12 cellular contexts compared by ENCODE assay signal in genomic region chr6:158050107-158050735, GRCh38.
"Had no signal": no experiment of that assay in that cellular context is flagged by ENCODE, and none has a peak within 500 bp of the region (broad histone marks: within the 10 kb centered on the region; RNA-seq: fewer than 3 reads in every experiment).

No MANE protein-coding gene starts in this region.

- H3K9me3 ChIP-seq: adrenal gland, uterus had no signal

- H3K4me1 ChIP-seq: uterus had no signal

- H3K27ac Mint-ChIP-seq: activated CD4-positive, alpha-beta memory T cell treated with anti-CD3 and anti-CD28 coated beads, Interleukin-2, amount 10 ng/mL, durations not matched to agents 7 days and 5 days; activated naive CD4-positive, alpha-beta T cell treated with anti-CD3 and anti-CD28 coated beads, Interleukin-2, amount 10 ng/mL, durations not matched to agents 7 days and 5 days; nephron progenitor cell; T-cell had no signal

- H3K27me3 ChIP-seq: adrenal gland, uterus had no signal

- H3K4me3 ChIP-seq: adrenal gland, uterus had no signal

- H3K36me3 ChIP-seq: adrenal gland, uterus had no signal

- ATAC-seq: left colon, T-cell had no signal

- H3K4me3 Mint-ChIP-seq: activated CD4-positive, alpha-beta memory T cell treated with anti-CD3 and anti-CD28 coated beads, Interleukin-2, amount 10 ng/mL, durations not matched to agents 7 days and 5 days; activated naive CD4-positive, alpha-beta T cell treated with anti-CD3 and anti-CD28 coated beads, Interleukin-2, amount 10 ng/mL, durations not matched to agents 7 days and 5 days; nephron progenitor cell; T-cell had no signal

- H3K27ac ChIP-seq: adrenal gland, uterus, VCaP had no signal

- H3K27me3 Mint-ChIP-seq: activated CD4-positive, alpha-beta memory T cell treated with anti-CD3 and anti-CD28 coated beads, Interleukin-2, amount 10 ng/mL, durations not matched to agents 7 days and 5 days; activated naive CD4-positive, alpha-beta T cell treated with anti-CD3 and anti-CD28 coated beads, Interleukin-2, amount 10 ng/mL, durations not matched to agents 7 days and 5 days; T-cell had no signal

- H3K9me3 Mint-ChIP-seq: activated CD4-positive, alpha-beta memory T cell treated with anti-CD3 and anti-CD28 coated beads, Interleukin-2, amount 10 ng/mL, durations not matched to agents 7 days and 5 days; activated naive CD4-positive, alpha-beta T cell treated with anti-CD3 and anti-CD28 coated beads, Interleukin-2, amount 10 ng/mL, durations not matched to agents 7 days and 5 days; T-cell had no signal

- DNase-seq: activated CD4-positive, alpha-beta memory T cell treated with anti-CD3 and anti-CD28 coated beads, Interleukin-2, amount 10 ng/mL, durations not matched to agents 7 days and 5 days; activated naive CD4-positive, alpha-beta T cell treated with anti-CD3 and anti-CD28 coated beads, Interleukin-2, amount 10 ng/mL, durations not matched to agents 7 days and 5 days; adrenal gland; central memory CD4-positive, alpha-beta T cell; cortex of kidney; effector memory CD4-positive, alpha-beta T cell; hypothalamus; left colon; nephron progenitor cell; T-cell; uterus had no signal
